8 cellular contexts compared by ENCODE assay signal in genomic region chr6:156866181-156866862, GRCh38.
DNase-seq lines count a peak whose midpoint lies in the region; ATAC-seq and TF ChIP-seq lines count a peak whose summit lies in the region.

No MANE protein-coding gene starts in this region.

- peak overlapping the region in 2 of 4 donors; percentile 10 to 61 for H3K4me3 Mint-ChIP-seq in IgD-negative memory B cell
- H3K4me3 Mint-ChIP-seq in MCF 10A (ENCODE audit: unreplicated experiment) = no peak overlapping the region
- H3K4me3 Mint-ChIP-seq in natural killer cell treated with Interleukin-12 subunit alpha and Interleukin-12 subunit beta and Interleukin-15 and Interleukin-18, amount 100 ng/mL, for 72 hours = no peak overlapping the region

- peak in 1 of 2 donors; percentile 62 for ATAC-seq in natural killer cell treated with Interleukin-12 subunit alpha and Interleukin-12 subunit beta and Interleukin-15 and Interleukin-18, amount 100 ng/mL, for 72 hours
- no peak for ATAC-seq in HG02973 (IDR thresholded peaks at IDR 0.05; ENCODE audit: unreplicated experiment)

- H3K4me1 Mint-ChIP-seq in IgD-negative memory B cell (peaks cover 63 to 80% (median 77%) of the 10 kb centered on the region in 3 donors), MCF 10A (ENCODE audit: insufficient read depth, unreplicated experiment) (peaks cover 38% of the 10 kb centered on the region)
- peaks cover 55 to 57% of the 10 kb centered on the region in 2 donors for H3K4me1 Mint-ChIP-seq in natural killer cell treated with Interleukin-12 subunit alpha and Interleukin-12 subunit beta and Interleukin-15 and Interleukin-18, amount 100 ng/mL, for 72 hours (ENCODE audit: low read depth in 2 of 2)

- no peak for TF ChIP-seq CTCF in MCF 10A (IDR thresholded peaks at IDR 0.05; ENCODE audit: unreplicated experiment)

- H3K27me3 Mint-ChIP-seq in IgD-negative memory B cell (peaks cover 2% of the 10 kb centered on the region), MCF 10A (ENCODE audit: insufficient read depth, unreplicated experiment) (no peaks in the 10 kb centered on the region)
- no peaks in the 10 kb centered on the region for H3K27me3 Mint-ChIP-seq in natural killer cell treated with Interleukin-12 subunit alpha and Interleukin-12 subunit beta and Interleukin-15 and Interleukin-18, amount 100 ng/mL, for 72 hours

- peak overlapping the region; percentile 61 to 84 (median 74) for H3K27ac Mint-ChIP-seq in IgD-negative memory B cell
- H3K27ac Mint-ChIP-seq in MCF 10A (ENCODE audit: low read depth, unreplicated experiment) = peak overlapping the region; percentile 18
- H3K27ac Mint-ChIP-seq in natural killer cell treated with Interleukin-12 subunit alpha and Interleukin-12 subunit beta and Interleukin-15 and Interleukin-18, amount 100 ng/mL, for 72 hours = peak overlapping the region; percentile 5 to 51

- BruUV-seq in MCF 10A (replicated peaks; lab: Mats Ljungman, UMichigan) = no TSS peak

- POLR2A ChIA-PET in MCF 10A (lab: Yijun Ruan, JAX) = interaction anchor here (0.5 to 1.9 kb wide), 10 partner anchors 11 to 327 kb away, joined by 3 to 6 read pairs (median 4); no protein-coding TSS in a partner anchor

- DNase-seq in activated CD4-positive, alpha-beta T cell treated with anti-CD3 and anti-CD28 coated beads for 4 hours = peak; percentile 20 to 40
- no peak for DNase-seq in activated CD4-positive, alpha-beta T cell treated with anti-CD3 and anti-CD28 coated beads for 1 hour
- peak; percentile 68 for DNase-seq in MCF 10A (ENCODE audit: unreplicated experiment)
- DNase-seq in natural killer cell treated with Interleukin-12 subunit alpha and Interleukin-12 subunit beta and Interleukin-15 and Interleukin-18, amount 100 ng/mL, for 72 hours (ENCODE audit: low spot score) = no peak
- DNase-seq in superior temporal gyrus (ENCODE audit: extremely low spot score) = no peak
- DNase-seq in NCI-H1436 treated with DMSO at 0.1 percent for 48 hours (lab: John Stamatoyannopoulos, UW) = no peak

- CTCF ChIA-PET in MCF 10A (lab: Yijun Ruan, JAX) = interaction anchor here (0.7 to 1.1 kb wide), 4 partner anchors 17 to 1958 kb away, joined by 3 read pairs; no protein-coding TSS in a partner anchor

- H3K36me3 Mint-ChIP-seq in IgD-negative memory B cell = peaks cover 3% of the 10 kb centered on the region
- no peaks in the 10 kb centered on the region for H3K36me3 Mint-ChIP-seq in MCF 10A (ENCODE audit: insufficient read depth, unreplicated experiment)
- no peaks in the 10 kb centered on the region for H3K36me3 Mint-ChIP-seq in natural killer cell treated with Interleukin-12 subunit alpha and Interleukin-12 subunit beta and Interleukin-15 and Interleukin-18, amount 100 ng/mL, for 72 hours

- H3K9me3 Mint-ChIP-seq in IgD-negative memory B cell (no peaks in the 10 kb centered on the region), MCF 10A (ENCODE audit: unreplicated experiment) (no peaks in the 10 kb centered on the region)
- H3K9me3 Mint-ChIP-seq in natural killer cell treated with Interleukin-12 subunit alpha and Interleukin-12 subunit beta and Interleukin-15 and Interleukin-18, amount 100 ng/mL, for 72 hours = no peaks in the 10 kb centered on the region

- intact Hi-C loops in MCF 10A (cut with micrococcal nuclease) = loop anchor here (5.0 kb wide), 1 partner anchor 84 kb away; no protein-coding TSS in a partner anchor

Comparison
In these comparisons a context has a peak if more than half of its experiments do, and no peak if none do; other contexts are left out.
1. DNase-seq: peak in activated CD4-positive, alpha-beta T cell treated with anti-CD3 and anti-CD28 coated beads for 4 hours (2 of 2) and MCF 10A (single experiment); none in activated CD4-positive, alpha-beta T cell treated with anti-CD3 and anti-CD28 coated beads for 1 hour (single experiment), natural killer cell treated with Interleukin-12 subunit alpha and Interleukin-12 subunit beta and Interleukin-15 and Interleukin-18, amount 100 ng/mL, for 72 hours (single experiment), superior temporal gyrus (single experiment) and NCI-H1436 treated with DMSO at 0.1 percent for 48 hours (single experiment).
2. H3K27ac Mint-ChIP-seq: peak in every context shown above with its lines; median percentile 74 in IgD-negative memory B cell; 28 in natural killer cell treated with Interleukin-12 subunit alpha and Interleukin-12 subunit beta and Interleukin-15 and Interleukin-18, amount 100 ng/mL, for 72 hours; 18 in MCF 10A.